14 cellular contexts compared by ENCODE assay signal in the genomic region with DNA sequence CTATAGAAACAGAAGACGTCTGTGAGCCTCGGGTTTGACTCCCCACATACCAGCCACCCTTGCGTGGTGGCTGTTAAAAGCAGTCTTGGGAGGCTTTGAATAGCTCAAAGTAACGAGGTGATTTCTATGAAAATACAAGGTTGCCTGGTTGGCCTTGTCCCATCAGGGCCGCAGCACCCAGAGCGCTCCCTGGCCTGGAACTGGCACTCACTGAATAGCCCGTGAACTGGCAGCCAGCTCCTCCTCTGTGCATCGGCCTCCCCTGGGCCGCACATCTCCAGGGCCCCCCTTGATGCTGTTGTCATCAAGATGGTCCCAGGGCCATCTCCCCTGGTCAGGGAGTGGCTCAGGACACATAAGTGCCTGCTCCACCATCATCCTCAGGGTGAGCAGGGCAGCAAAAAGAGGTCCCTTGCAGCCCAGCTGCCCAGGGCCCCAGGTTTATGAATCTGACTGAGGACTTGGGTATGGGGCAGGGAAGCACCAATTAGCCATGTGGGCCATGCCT.
"Had no signal": no experiment of that assay in that cellular context is flagged by ENCODE, and none has a peak within 500 bp of the region (broad histone marks: within the 10 kb centered on the region; RNA-seq: fewer than 3 reads in every experiment).

No MANE protein-coding gene starts in this region.

- DNase-seq: activated CD4-positive, alpha-beta T cell treated with anti-CD3 and anti-CD28 coated beads for 48 hours; activated naive CD4-positive, alpha-beta T cell; activated naive CD8-positive, alpha-beta T cell treated with anti-CD3 and anti-CD28 coated beads, Interleukin-2, amount 10 ng/mL, durations not matched to agents 7 days and 5 days; brain microvascular endothelial cell; cortex of kidney; effector CD8-positive, alpha-beta T cell; foreskin melanocyte; stimulated activated CD4-positive, alpha-beta T cell treated with anti-CD3 and anti-CD28 coated beads, Interleukin-1b, Interleukin-23, amount 100 ng/mL, for 48 hours; stimulated activated naive CD8-positive, alpha-beta T cell treated with anti-CD3 and anti-CD28 coated beads, Interleukin-15, amount 100 ng/mL, for 72 hours; T-helper 17 cell; WERI-Rb-1 had no signal

- H3K27ac ChIP-seq: brain microvascular endothelial cell, WERI-Rb-1 had no signal

- ATAC-seq: stimulated activated naive CD8-positive, alpha-beta T cell treated with anti-CD3 and anti-CD28 coated beads, Interleukin-15, amount 100 ng/mL, for 72 hours; T-helper 17 cell had no signal

- H3K27ac Mint-ChIP-seq: activated naive CD8-positive, alpha-beta T cell treated with anti-CD3 and anti-CD28 coated beads, Interleukin-2, amount 10 ng/mL, durations not matched to agents 7 days and 5 days; mesothelial cell of epicardium; stimulated activated naive CD8-positive, alpha-beta T cell treated with anti-CD3 and anti-CD28 coated beads, Interleukin-15, amount 100 ng/mL, for 72 hours; T-helper 17 cell had no signal

- H3K27me3 Mint-ChIP-seq: central memory CD8-positive, alpha-beta T cell had no signal

- H3K4me3 Mint-ChIP-seq: activated naive CD8-positive, alpha-beta T cell treated with anti-CD3 and anti-CD28 coated beads, Interleukin-2, amount 10 ng/mL, durations not matched to agents 7 days and 5 days; central memory CD8-positive, alpha-beta T cell; mesothelial cell of epicardium; neural crest cell; stimulated activated naive CD8-positive, alpha-beta T cell treated with anti-CD3 and anti-CD28 coated beads, Interleukin-15, amount 100 ng/mL, for 72 hours; T-helper 17 cell had no signal

- H3K27me3 ChIP-seq: brain microvascular endothelial cell had no signal

- H3K9me3 Mint-ChIP-seq: activated naive CD8-positive, alpha-beta T cell treated with anti-CD3 and anti-CD28 coated beads, Interleukin-2, amount 10 ng/mL, durations not matched to agents 7 days and 5 days; central memory CD8-positive, alpha-beta T cell; mesothelial cell of epicardium; neural crest cell; stimulated activated naive CD8-positive, alpha-beta T cell treated with anti-CD3 and anti-CD28 coated beads, Interleukin-15, amount 100 ng/mL, for 72 hours had no signal

- H3K36me3 ChIP-seq: brain microvascular endothelial cell, WERI-Rb-1 had no signal

- H3K36me3 Mint-ChIP-seq: activated naive CD8-positive, alpha-beta T cell treated with anti-CD3 and anti-CD28 coated beads, Interleukin-2, amount 10 ng/mL, durations not matched to agents 7 days and 5 days; mesothelial cell of epicardium had no signal

- H3K4me1 Mint-ChIP-seq: activated naive CD8-positive, alpha-beta T cell treated with anti-CD3 and anti-CD28 coated beads, Interleukin-2, amount 10 ng/mL, durations not matched to agents 7 days and 5 days; central memory CD8-positive, alpha-beta T cell; stimulated activated naive CD8-positive, alpha-beta T cell treated with anti-CD3 and anti-CD28 coated beads, Interleukin-15, amount 100 ng/mL, for 72 hours; T-helper 17 cell had no signal
